Comparison of ENCODE assay signal across 8 cellular contexts in the genomic region with DNA sequence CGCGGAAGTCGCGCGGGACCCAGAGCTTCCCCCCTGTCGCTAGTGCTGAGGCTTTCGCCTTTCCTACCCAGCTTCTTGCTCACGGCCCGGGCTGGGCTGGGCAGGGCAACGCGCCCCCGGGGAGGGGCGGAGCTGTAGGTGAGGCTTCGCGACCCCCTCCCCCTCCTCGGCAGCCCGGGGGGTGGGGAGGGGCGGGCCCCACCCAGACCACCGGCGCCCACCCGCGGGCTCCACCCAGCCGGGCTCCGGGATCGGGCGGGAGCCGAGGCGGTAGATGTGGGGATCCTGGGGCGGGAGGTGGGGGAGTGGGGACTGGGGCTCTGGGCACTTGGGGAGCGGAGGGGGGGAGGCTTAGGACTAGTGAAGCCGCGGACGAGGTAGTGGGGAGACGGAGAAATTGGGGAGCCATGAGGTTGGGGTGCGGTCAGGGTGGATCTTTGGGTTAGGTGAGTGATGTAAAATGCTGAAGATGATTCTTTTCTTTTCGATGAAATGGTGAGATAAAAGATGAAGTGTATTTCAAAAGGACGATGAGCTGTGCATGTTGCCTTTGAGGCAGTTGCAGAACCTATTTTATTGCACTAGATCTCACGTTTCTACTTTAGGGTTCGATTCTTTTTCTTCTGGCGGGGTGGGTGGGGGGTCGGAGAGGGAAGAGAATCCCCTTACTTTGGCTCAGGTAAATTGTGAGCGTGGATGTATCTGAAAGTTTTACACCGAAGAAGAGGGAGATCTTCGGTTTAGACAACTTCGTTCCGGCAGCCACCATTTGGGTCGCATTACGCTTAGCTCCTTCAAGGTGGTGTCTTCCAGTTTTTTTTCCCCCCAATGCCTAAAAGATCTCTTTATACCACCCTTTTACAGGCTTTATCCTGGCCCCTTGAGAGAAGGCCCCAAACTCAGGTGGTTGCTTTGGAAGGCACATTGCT.
A peak's percentile ranks its signal among the peaks of the same experiment; 100 is the strongest.
DNase-seq lines count a peak whose midpoint lies in the region; ATAC-seq and TF ChIP-seq lines count a peak whose summit lies in the region.

No MANE protein-coding gene starts in this region.

- peaks cover 21% of the 10 kb centered on the region for H3K4me1 Mint-ChIP-seq in stimulated activated effector memory CD8-positive, alpha-beta T cell treated with anti-CD3 and anti-CD28 coated beads, Interleukin-12 subunit alpha, Interleukin-12 subunit beta, amount 100 ng/mL, for 72 hours

- TF ChIP-seq CTCF in cardiac fibroblast (IDR thresholded peaks at IDR 0.05; ENCODE audit: low read depth, low read length) = no peak

- peak overlapping the region; percentile 90 for H3K4me3 Mint-ChIP-seq in stimulated activated effector memory CD8-positive, alpha-beta T cell treated with anti-CD3 and anti-CD28 coated beads, Interleukin-12 subunit alpha, Interleukin-12 subunit beta, amount 100 ng/mL, for 72 hours

- peak; percentile 60 for DNase-seq in NCI-H2107 treated with DMSO at 0.1 percent for 48 hours (lab: John Stamatoyannopoulos, UW; ENCODE audit: unreplicated experiment)
- no peak for DNase-seq in NCI-H2107 (lab: John Stamatoyannopoulos, UW)
- DNase-seq in NCI-H82 treated with DMSO at 0.1 percent for 48 hours (lab: John Stamatoyannopoulos, UW; ENCODE audit: unreplicated experiment) = peak; percentile 35
- DNase-seq in cardiac fibroblast (ENCODE audit: low read depth in 2 of 2) = no peak
- peak; percentile 17 for DNase-seq in kidney glomerular epithelial cell (lab: John Stamatoyannopoulos, UW)
- no peak for DNase-seq in stimulated activated effector memory CD8-positive, alpha-beta T cell treated with anti-CD3 and anti-CD28 coated beads, Interleukin-12 subunit alpha, Interleukin-12 subunit beta, amount 100 ng/mL, for 72 hours (ENCODE audit: low spot score in 2 of 2)

- no peaks in the 10 kb centered on the region for H3K9me3 Mint-ChIP-seq in stimulated activated effector memory CD8-positive, alpha-beta T cell treated with anti-CD3 and anti-CD28 coated beads, Interleukin-12 subunit alpha, Interleukin-12 subunit beta, amount 100 ng/mL, for 72 hours

- peaks cover 21% of the 10 kb centered on the region for H3K36me3 Mint-ChIP-seq in stimulated activated effector memory CD8-positive, alpha-beta T cell treated with anti-CD3 and anti-CD28 coated beads, Interleukin-12 subunit alpha, Interleukin-12 subunit beta, amount 100 ng/mL, for 72 hours

- ATAC-seq in HG02852 (IDR thresholded peaks at IDR 0.05; ENCODE audit: unreplicated experiment) (peak; percentile 49), HG02588 (IDR thresholded peaks at IDR 0.05; ENCODE audit: unreplicated experiment) (no peak)
- peak; percentile 80 for ATAC-seq in stimulated activated effector memory CD8-positive, alpha-beta T cell treated with anti-CD3 and anti-CD28 coated beads, Interleukin-12 subunit alpha, Interleukin-12 subunit beta, amount 100 ng/mL, for 72 hours

- H3K4me3 ChIP-seq in cardiac fibroblast (replicated peaks in 1 of 2; ENCODE audit: low read depth in 2 of 2, low read length in 2 of 2) = peak overlapping the region; percentile 79 to 89

- peak overlapping the region; percentile 94 for H3K27ac Mint-ChIP-seq in stimulated activated effector memory CD8-positive, alpha-beta T cell treated with anti-CD3 and anti-CD28 coated beads, Interleukin-12 subunit alpha, Interleukin-12 subunit beta, amount 100 ng/mL, for 72 hours

Comparison
In these comparisons a context has a peak if more than half of its experiments do, and no peak if none do; other contexts are left out.
1. DNase-seq: peak in NCI-H2107 treated with DMSO at 0.1 percent for 48 hours (single experiment), NCI-H82 treated with DMSO at 0.1 percent for 48 hours (single experiment) and kidney glomerular epithelial cell (single experiment); none in NCI-H2107 (single experiment), cardiac fibroblast (0 of 2) and stimulated activated effector memory CD8-positive, alpha-beta T cell treated with anti-CD3 and anti-CD28 coated beads, Interleukin-12 subunit alpha, Interleukin-12 subunit beta, amount 100 ng/mL, for 72 hours (0 of 2).